ENCODE assay signal across 8 cellular contexts in the genomic region with DNA sequence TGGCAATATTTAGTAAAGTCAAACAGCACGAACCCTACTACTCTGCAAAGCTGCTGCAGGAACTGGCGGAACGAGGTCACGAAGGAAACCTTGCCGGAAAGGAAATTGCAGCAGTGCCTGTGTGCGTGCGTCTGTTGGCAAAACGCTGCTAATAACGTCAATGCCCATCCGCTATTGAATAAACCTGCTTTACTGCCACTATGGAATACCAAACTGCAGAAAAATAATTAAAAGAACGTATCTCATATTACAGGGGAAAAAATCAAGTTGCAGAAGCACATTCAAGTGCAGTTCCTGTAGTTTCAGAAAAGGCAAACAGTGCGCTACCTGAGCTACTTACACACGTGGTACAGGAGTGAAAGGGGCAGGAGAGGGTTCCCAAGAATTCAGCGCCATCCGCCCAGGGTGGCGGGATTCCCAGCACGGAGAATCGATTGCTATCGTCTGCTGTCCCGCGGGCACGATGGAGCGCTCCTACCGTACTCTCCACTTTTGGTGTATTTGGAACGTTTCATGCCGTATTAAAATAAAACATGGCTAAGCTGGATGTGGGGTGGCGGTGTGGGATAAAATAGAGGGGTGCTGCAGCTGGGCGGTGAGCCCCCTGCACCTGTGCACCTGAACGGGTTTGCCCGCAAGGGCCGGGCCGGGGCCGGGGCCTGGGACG. TPM values are rescaled to one million over a fixed set of nuclear protein-coding genes. Genes with fewer than 3 reads are reported as not detected.
DNase-seq lines count a peak whose midpoint lies in the region; ATAC-seq lines count a peak whose summit lies in the region.

No MANE protein-coding gene starts in this region.

- no peaks in the 10 kb centered on the region for H3K27me3 Mint-ChIP-seq in activated CD4-positive, alpha-beta memory T cell treated with anti-CD3 and anti-CD28 coated beads for 36 hours
- no peaks in the 10 kb centered on the region for H3K27me3 Mint-ChIP-seq in stimulated activated memory B cell treated with anti-CD40 and anti-IgM and Interleukin-4, amounts not matched to agents 10 μg/mL and 1 μg/mL and 100 μg/mL, for 72 hours

- CTCF ChIA-PET in activated CD4-positive, alpha-beta memory T cell treated with anti-CD3 and anti-CD28 coated beads for 36 hours (lab: Charles Lee), result no interaction called here

- ATAC-seq in GM19372 (IDR thresholded peaks at IDR 0.05; ENCODE audit: low read depth, unreplicated experiment) (peak; percentile 0), GM21529 (IDR thresholded peaks at IDR 0.05; ENCODE audit: unreplicated experiment) (no peak), HG03378 (IDR thresholded peaks at IDR 0.05; ENCODE audit: unreplicated experiment) (no peak)
- peak; percentile 21 for ATAC-seq in stimulated activated memory B cell treated with anti-CD40 and anti-IgM and Interleukin-4, amounts not matched to agents 10 μg/mL and 1 μg/mL and 100 μg/mL, for 72 hours

- H3K4ac ChIP-seq in mesendoderm (ENCODE audit: low read depth, low read length), result no peak overlapping the region

- H3K36me3 Mint-ChIP-seq in activated CD4-positive, alpha-beta memory T cell treated with anti-CD3 and anti-CD28 coated beads for 36 hours, result peaks cover 23% of the 10 kb centered on the region
- peaks cover 29% of the 10 kb centered on the region for H3K36me3 Mint-ChIP-seq in stimulated activated memory B cell treated with anti-CD40 and anti-IgM and Interleukin-4, amounts not matched to agents 10 μg/mL and 1 μg/mL and 100 μg/mL, for 72 hours

- H3K9me3 Mint-ChIP-seq in activated CD4-positive, alpha-beta memory T cell treated with anti-CD3 and anti-CD28 coated beads for 36 hours, result no peaks in the 10 kb centered on the region
- H3K9me3 Mint-ChIP-seq in stimulated activated memory B cell treated with anti-CD40 and anti-IgM and Interleukin-4, amounts not matched to agents 10 μg/mL and 1 μg/mL and 100 μg/mL, for 72 hours, result no peaks in the 10 kb centered on the region

- intact Hi-C loops in activated CD4-positive, alpha-beta memory T cell treated with anti-CD3 and anti-CD28 coated beads for 36 hours (cut with micrococcal nuclease), result loop anchor here (5.0 kb wide), 2 partner anchors 35 to 1250 kb away; a partner anchor contains a TSS

- peak overlapping the region; percentile 26 for H3K9ac ChIP-seq in mesendoderm (ENCODE audit: low read length)

- H4K8ac ChIP-seq in mesendoderm (ENCODE audit: low read depth, low read length), result no peak overlapping the region

- DNase-seq in NCI-H2171 (lab: John Stamatoyannopoulos, UW) (peak; percentile 62), mesendoderm (peak; percentile 9)
- DNase-seq in activated CD4-positive, alpha-beta memory T cell treated with anti-CD3 and anti-CD28 coated beads for 36 hours, result peak; percentile 73
- peak; percentile 13 for DNase-seq in effector CD8-positive, alpha-beta T cell (lab: John Stamatoyannopoulos, UW)

- peak overlapping the region; percentile 89 for H3K27ac Mint-ChIP-seq in activated CD4-positive, alpha-beta memory T cell treated with anti-CD3 and anti-CD28 coated beads for 36 hours
- peak overlapping the region; percentile 67 for H3K27ac Mint-ChIP-seq in stimulated activated memory B cell treated with anti-CD40 and anti-IgM and Interleukin-4, amounts not matched to agents 10 μg/mL and 1 μg/mL and 100 μg/mL, for 72 hours

- H3K23ac ChIP-seq in mesendoderm (ENCODE audit: low read length), result no peak overlapping the region

- H3K4me2 ChIP-seq in mesendoderm (ENCODE audit: low read length), result peak overlapping the region; percentile 71

- no peak overlapping the region for H3K4me3 ChIP-seq in mesendoderm (ENCODE audit: low read length)

- POLR2A ChIA-PET in activated CD4-positive, alpha-beta memory T cell treated with anti-CD3 and anti-CD28 coated beads for 36 hours (lab: Charles Lee), result interaction anchor here (0.7 kb wide), 1 partner anchor 36 kb away, joined by 4 read pairs; no protein-coding TSS in a partner anchor

- no peak overlapping the region for H4K5ac ChIP-seq in mesendoderm (ENCODE audit: low read length)

- H3K27me3 ChIP-seq in mesendoderm (ENCODE audit: insufficient read depth, low read length, poor library complexity), result no peaks in the 10 kb centered on the region

- H3K79me2 ChIP-seq in mesendoderm (ENCODE audit: control insufficient read depth, insufficient read depth, low read length), result peaks cover 10% of the 10 kb centered on the region

- H2BK120ac ChIP-seq in mesendoderm (ENCODE audit: low read depth, low read length), result no peak overlapping the region

- H2BK15ac ChIP-seq in mesendoderm (replicated peaks; ENCODE audit: low read depth), result no peak overlapping the region

- H3K18ac ChIP-seq in mesendoderm (ENCODE audit: low read length), result no peak overlapping the region

- H3K4me3 Mint-ChIP-seq in activated CD4-positive, alpha-beta memory T cell treated with anti-CD3 and anti-CD28 coated beads for 36 hours, result peak overlapping the region; percentile 93
- H3K4me3 Mint-ChIP-seq in stimulated activated memory B cell treated with anti-CD40 and anti-IgM and Interleukin-4, amounts not matched to agents 10 μg/mL and 1 μg/mL and 100 μg/mL, for 72 hours, result peak overlapping the region; percentile 91

- no peak overlapping the region for H2AK5ac ChIP-seq in mesendoderm (ENCODE audit: low read length)

- peaks cover 7% of the 10 kb centered on the region for H3K79me1 ChIP-seq in mesendoderm (ENCODE audit: low read length)

- H2BK5ac ChIP-seq in mesendoderm (ENCODE audit: low read length), result no peak overlapping the region

- WGBS in mesendoderm (ENCODE audit: extremely low coverage, insufficient coverage, low lambda C conversion rate), result no CpG with 5 or more reads among the region's 34 CpGs

- no peak overlapping the region for H3K56ac ChIP-seq in mesendoderm (ENCODE audit: low read length)

- H3K36me3 ChIP-seq in mesendoderm (ENCODE audit: control insufficient read depth, insufficient read depth, low read length), result no peaks in the 10 kb centered on the region

- peaks cover 50% of the 10 kb centered on the region for H3K4me1 Mint-ChIP-seq in activated CD4-positive, alpha-beta memory T cell treated with anti-CD3 and anti-CD28 coated beads for 36 hours (ENCODE audit: low read depth)
- H3K4me1 Mint-ChIP-seq in stimulated activated memory B cell treated with anti-CD40 and anti-IgM and Interleukin-4, amounts not matched to agents 10 μg/mL and 1 μg/mL and 100 μg/mL, for 72 hours, result peaks cover 64% of the 10 kb centered on the region

- no peaks in the 10 kb centered on the region for H3K4me1 ChIP-seq in mesendoderm (ENCODE audit: control insufficient read depth, low read depth, low read length)

- no peak overlapping the region for H3K27ac ChIP-seq in mesendoderm (ENCODE audit: low read depth, low read length)

RNA-seq across cellular contexts. Expression of a gene that starts 0.5 kb away (rescaled TPM):
- total RNA-seq in activated CD4-positive, alpha-beta memory T cell treated with anti-CD3 and anti-CD28 coated beads for 36 hours, result 10 to 100 TPM; 85.0 to 91.9 TPM
- polyA plus RNA-seq in mesendoderm (2013, experiment 1 of 2), result 20.2 TPM
- 21.5 TPM for polyA plus RNA-seq in mesendoderm (2013, experiment 2 of 2)

RNA-seq across cellular contexts. Expression of a gene that starts 4.3 kb away (rescaled TPM):
- total RNA-seq in activated CD4-positive, alpha-beta memory T cell treated with anti-CD3 and anti-CD28 coated beads for 36 hours, result 10 to 100 TPM; 61.4 to 63.5 TPM
- polyA plus RNA-seq in mesendoderm (2013, experiment 1 of 2), result 207 TPM
- 217 TPM for polyA plus RNA-seq in mesendoderm (2013, experiment 2 of 2)

Comparison
In these comparisons a context has a peak if more than half of its experiments do, and no peak if none do; other contexts are left out.
1. ATAC-seq: peak in GM19372 (single experiment) and stimulated activated memory B cell treated with anti-CD40 and anti-IgM and Interleukin-4, amounts not matched to agents 10 μg/mL and 1 μg/mL and 100 μg/mL, for 72 hours (single experiment); none in GM21529 (single experiment) and HG03378 (single experiment).
2. DNase-seq: peak in every context shown above with its lines; median percentile 73 in activated CD4-positive, alpha-beta memory T cell treated with anti-CD3 and anti-CD28 coated beads for 36 hours; 62 in NCI-H2171; 13 in effector CD8-positive, alpha-beta T cell; 9 in mesendoderm.